ENCODE assay signal across 16 cellular contexts in genomic region chr1:17673335-17674075, GRCh38.
DNase-seq lines count a peak whose midpoint lies in the region; ATAC-seq and TF ChIP-seq lines count a peak whose summit lies in the region.
"Had no signal": no experiment of that assay in that cellular context is flagged by ENCODE, and none has a peak within 500 bp of the region (broad histone marks: within the 10 kb centered on the region; RNA-seq: fewer than 3 reads in every experiment).

No MANE protein-coding gene starts in this region.

- no peak overlapping the region for H3K27ac ChIP-seq in right atrium auricular region
- peak overlapping the region in 1 of 2 experiments; percentile 95; a peak in 2 of 4 replicates for H3K27ac ChIP-seq in SK-N-SH (ENCODE audit: low read depth in 2 of 2, low read length in 1 of 2)
- no peak overlapping the region for H3K27ac ChIP-seq in Peyer's patch
- H3K27ac ChIP-seq: A549 had no signal

- H3K9ac ChIP-seq in SK-N-SH, result no peak overlapping the region

- no peak overlapping the region for H3K4me2 ChIP-seq in SK-N-SH
- H3K4me2 ChIP-seq: A549 had no signal

- H3K4me1 ChIP-seq in right atrium auricular region (peaks cover 0 to 30% of the 10 kb centered on the region in 2 donors), SK-N-SH (ENCODE audit: control insufficient read depth in 1 of 2, insufficient read depth in 2 of 2, low read depth in 1 of 2, low read length in 1 of 2) (peaks cover 0 to 55% of the 10 kb centered on the region in 2 experiments; a peak in 2 of 4 replicates), Peyer's patch (no peaks in the 10 kb centered on the region)
- H3K4me1 ChIP-seq: A549 had no signal

- no peak for TF ChIP-seq POLR2A in Peyer's patch (IDR thresholded peaks at IDR 0.05)

- H3K27me3 ChIP-seq in right atrium auricular region, result no peaks in the 10 kb centered on the region
- no peaks in the 10 kb centered on the region for H3K27me3 ChIP-seq in SK-N-SH (ENCODE audit: insufficient read depth)
- H3K27me3 ChIP-seq in Peyer's patch, result no peaks in the 10 kb centered on the region

- ATAC-seq in Right ventricle myocardium inferior, result peak; percentile 40
- ATAC-seq: A549 had no signal

- no peaks in the 10 kb centered on the region for H3K79me2 ChIP-seq in SK-N-SH (ENCODE audit: insufficient read depth)

- H3K4me3 ChIP-seq in right atrium auricular region (no peak overlapping the region), SK-N-SH (ENCODE audit: low read depth in 2 of 2, low read length in 1 of 2) (no peak overlapping the region), Peyer's patch (no peak overlapping the region)
- H3K4me3 ChIP-seq: A549, coronary artery, thoracic aorta had no signal

- WGBS in SK-N-SH (ENCODE audit: low lambda C conversion rate), result 96% methylated on average over 5 of the region's 12 CpGs

- POLR2A ChIA-PET in SK-N-SH (lab: Yijun Ruan, JAX), result interaction anchor here (0.9 to 1.7 kb wide), 2 partner anchors 9 to 15 kb away, joined by 3 read pairs; no protein-coding TSS in a partner anchor

- peaks cover 40% of the 10 kb centered on the region for H3K36me3 ChIP-seq in right atrium auricular region
- peaks cover 0 to 3% of the 10 kb centered on the region in 2 experiments for H3K36me3 ChIP-seq in SK-N-SH (replicated peaks in 1 of 2; ENCODE audit: control insufficient read depth in 1 of 2, insufficient read depth in 2 of 2, low read length in 1 of 2)
- peaks cover 0 to 29% (median 0%) of the 10 kb centered on the region in 3 donors for H3K36me3 ChIP-seq in Peyer's patch

- peaks cover 9% of the 10 kb centered on the region for H3F3A ChIP-seq in SK-N-SH (replicated peaks; ENCODE audit: insufficient read depth)

- CTCF ChIA-PET in SK-N-SH (lab: Yijun Ruan, JAX), result interaction anchor here (0.9 to 6.3 kb wide), 8 partner anchors 9 to 908 kb away, joined by 3 to 52 read pairs (median 5); no protein-coding TSS in a partner anchor

- H3K9me3 ChIP-seq in right atrium auricular region, result no peaks in the 10 kb centered on the region
- H3K9me3 ChIP-seq in SK-N-SH, result no peaks in the 10 kb centered on the region
- H3K9me3 ChIP-seq in Peyer's patch, result no peaks in the 10 kb centered on the region
- H3K9me3 ChIP-seq: A549, thoracic aorta had no signal

- intact Hi-C loops in Right ventricle myocardium inferior (cut with DNase I), result no loop called here

- no peak for TF ChIP-seq RAD21 in SK-N-SH (IDR thresholded peaks at IDR 0.05; ENCODE audit: low read length)

- no peak for TF ChIP-seq CTCF in right atrium auricular region (IDR thresholded peaks at IDR 0.05)
- TF ChIP-seq CTCF in SK-N-SH (IDR thresholded peaks at IDR 0.05), result no peak
- TF ChIP-seq CTCF in Peyer's patch (IDR thresholded peaks at IDR 0.05), result no peak

- DNase-seq in Right ventricle myocardium inferior (ENCODE audit: missing footprints), result peak; percentile 62
- no peak for DNase-seq in right atrium auricular region (ENCODE audit: low spot score)
- DNase-seq in cerebellum (ENCODE audit: low spot score), result peak; percentile 52
- DNase-seq in middle frontal gyrus (ENCODE audit: extremely low spot score, low spot score), result peak; percentile 26
- no peak for DNase-seq in SK-N-SH
- no peak for DNase-seq in Peyer's patch
- no peak for DNase-seq in NOMO-1 treated with dmso at 0.1 percent for 144 hours (lab: John Stamatoyannopoulos, UW; ENCODE audit: unreplicated experiment)
- no peak for DNase-seq in HuH-7 (ENCODE audit: low spot score)
- DNase-seq: activated gamma-delta T cell, aorta, H9, NCI-H187 treated with DMSO at 0.1 percent for 48 hours, NCI-H510A treated with DMSO at 0.1 percent for 48 hours had no signal

- TF ChIP-seq EP300 in SK-N-SH (IDR thresholded peaks at IDR 0.05; ENCODE audit: borderline replicate concordance in 1 of 2, low read depth in 1 of 2, low read length in 1 of 2), result no peak

- peaks cover 22% of the 10 kb centered on the region for H4K20me1 ChIP-seq in SK-N-SH (ENCODE audit: insufficient read depth)

- no peak overlapping the region for H2AFZ ChIP-seq in SK-N-SH (ENCODE audit: low read depth)

- no peaks in the 10 kb centered on the region for H3K9me2 ChIP-seq in SK-N-SH

TF ChIP-seq in SK-N-SH, 30 proteins besides CTCF, POLR2A, EP300 and RAD21:
- TF ChIP-seq PBX3 (IDR thresholded peaks at IDR 0.05), result no peak
- no peak for TF ChIP-seq MAX (IDR thresholded peaks at IDR 0.05; ENCODE audit: low read depth)
- TF ChIP-seq POLR2AphosphoS5 (IDR thresholded peaks at IDR 0.05; ENCODE audit: low read depth, low read length), result no peak
- no peak for TF ChIP-seq SIN3A (IDR thresholded peaks at IDR 0.05; ENCODE audit: borderline replicate concordance, low read depth, low read length)
- no peak for TF ChIP-seq MXI1 (IDR thresholded peaks at IDR 0.05; ENCODE audit: low read depth, low read length)
- TF ChIP-seq CHD2 (IDR thresholded peaks at IDR 0.05; ENCODE audit: low read length, partially characterized antibody), result no peak
- no peak for TF ChIP-seq RCOR1 (IDR thresholded peaks at IDR 0.05; ENCODE audit: low read length)
- no peak for TF ChIP-seq FOXJ3 (CRISPR knock-in tag; IDR thresholded peaks at IDR 0.05)
- TF ChIP-seq REST (IDR thresholded peaks at IDR 0.05; ENCODE audit: low read depth, low read length), result no peak
- TF ChIP-seq ELF1 (IDR thresholded peaks at IDR 0.05), result no peak
TF ChIP-seq in SK-N-SH: peak in this region for 0.

Comparison
In these comparisons a context has a peak if more than half of its experiments do, and no peak if none do; other contexts are left out.
1. DNase-seq: peak in Right ventricle myocardium inferior (single experiment), cerebellum (single experiment) and middle frontal gyrus (single experiment); none in right atrium auricular region (single experiment), SK-N-SH (single experiment), Peyer's patch (0 of 3), NOMO-1 treated with dmso at 0.1 percent for 144 hours (single experiment) and HuH-7 (single experiment).